8 cellular contexts compared by ENCODE assay signal in the genomic region with DNA sequence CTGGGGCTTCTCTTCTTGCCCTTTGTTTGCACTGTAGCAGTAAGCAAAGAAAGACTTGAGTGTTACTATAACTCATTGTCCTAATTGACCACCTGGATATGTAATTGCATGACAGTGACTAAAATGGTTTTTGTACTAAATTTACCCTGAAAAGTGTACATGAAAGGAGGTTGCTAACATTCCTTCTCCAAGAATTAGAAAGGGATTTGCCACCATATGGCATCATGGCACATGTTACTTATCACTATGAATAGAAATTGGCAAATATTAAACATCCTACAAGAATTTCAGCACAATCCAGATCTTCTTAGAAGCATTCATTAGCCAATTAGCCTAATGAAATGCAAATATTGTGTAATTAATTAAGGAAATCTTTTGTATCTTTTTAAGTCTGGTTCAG.
"Had no signal": no experiment of that assay in that cellular context is flagged by ENCODE, and none has a peak within 500 bp of the region (broad histone marks: within the 10 kb centered on the region; RNA-seq: fewer than 3 reads in every experiment).

No MANE protein-coding gene starts in this region.

- ATAC-seq: HCT116, K562 had no signal

- DNase-seq: GM23248, GOT3, H7, HFFc6, IMR-90, KG1 had no signal
